In the genomic region with DNA sequence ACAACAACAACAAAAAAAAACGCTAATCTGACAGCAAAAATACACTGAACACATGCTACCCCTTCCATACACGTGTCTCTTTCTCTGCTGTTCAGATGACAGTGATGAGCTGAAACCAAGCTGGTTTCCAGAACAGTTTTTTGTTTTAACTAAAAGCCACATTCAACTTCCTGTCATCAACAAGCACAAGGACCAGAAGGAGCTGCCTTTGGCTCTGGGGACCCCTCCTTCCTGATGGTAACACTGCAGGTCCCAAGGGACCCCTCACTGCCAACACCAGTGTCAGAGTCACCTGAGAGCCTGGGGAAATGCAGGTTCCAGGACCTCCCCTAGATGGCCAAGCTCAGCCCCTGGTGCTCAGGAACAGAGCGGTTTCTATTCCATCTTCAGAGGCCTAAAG, we compare ENCODE assay signal across 8 cellular contexts. TPM values are rescaled to one million over a fixed set of nuclear protein-coding genes. Genes with fewer than 3 reads are reported as not detected.
DNase-seq lines count a peak whose midpoint lies in the region; ATAC-seq and TF ChIP-seq lines count a peak whose summit lies in the region.

No MANE protein-coding gene starts in this region.

- peaks cover 24% of the 10 kb centered on the region for H3K36me3 Mint-ChIP-seq in activated naive CD8-positive, alpha-beta T cell treated with anti-CD3 and anti-CD28 coated beads for 36 hours

- H3K4me1 Mint-ChIP-seq in activated naive CD8-positive, alpha-beta T cell treated with anti-CD3 and anti-CD28 coated beads for 36 hours = peaks cover 36% of the 10 kb centered on the region

- H3K27me3 Mint-ChIP-seq in activated naive CD8-positive, alpha-beta T cell treated with anti-CD3 and anti-CD28 coated beads for 36 hours = no peaks in the 10 kb centered on the region

- no peak for DNase-seq in activated naive CD8-positive, alpha-beta T cell treated with anti-CD3 and anti-CD28 coated beads for 36 hours
- DNase-seq in AML-193 (lab: John Stamatoyannopoulos, UW) (no peak), NCI-H524 treated with DMSO at 0.1 percent for 48 hours (lab: John Stamatoyannopoulos, UW) (no peak), HuH-7 (ENCODE audit: low spot score) (no peak), middle frontal gyrus (ENCODE audit: extremely low spot score, low spot score) (no peak)

- no peaks in the 10 kb centered on the region for H3K9me3 Mint-ChIP-seq in activated naive CD8-positive, alpha-beta T cell treated with anti-CD3 and anti-CD28 coated beads for 36 hours

- 0 out of 3 replicates have a peak, but pooled peaks have one; percentile 25 for TF ChIP-seq CTCF in GM12872 (IDR thresholded peaks at IDR 0.05; ENCODE audit: insufficient read depth, low read depth, low read length)

- H3K4me3 Mint-ChIP-seq in activated naive CD8-positive, alpha-beta T cell treated with anti-CD3 and anti-CD28 coated beads for 36 hours = peak overlapping the region; percentile 18

- peak; percentile 87 for ATAC-seq in GM19463 (IDR thresholded peaks at IDR 0.05; ENCODE audit: unreplicated experiment)
- ATAC-seq in HG03354 (IDR thresholded peaks at IDR 0.05; ENCODE audit: poor library complexity, severe bottlenecking, unreplicated experiment) = peak; percentile 83

- H3K27ac Mint-ChIP-seq in activated naive CD8-positive, alpha-beta T cell treated with anti-CD3 and anti-CD28 coated beads for 36 hours = peak overlapping the region; percentile 76

RNA-seq across cellular contexts. Expression of a gene that starts 6.0 kb away (rescaled TPM):
- 10 to 100 TPM; 41.5 to 44.7 TPM for total RNA-seq in activated naive CD8-positive, alpha-beta T cell treated with anti-CD3 and anti-CD28 coated beads for 36 hours

RNA-seq across cellular contexts. Expression of a gene that starts 37.5 kb away (rescaled TPM):
- total RNA-seq in activated naive CD8-positive, alpha-beta T cell treated with anti-CD3 and anti-CD28 coated beads for 36 hours = 10 to 100 TPM; 47.9 to 48.8 TPM
